8 cellular contexts compared by ENCODE assay signal in genomic region chr22:49975543-49976389, GRCh38. TPM values are rescaled to one million over a fixed set of nuclear protein-coding genes. Genes with fewer than 3 reads are reported as not detected.
DNase-seq lines count a peak whose midpoint lies in the region; ATAC-seq and TF ChIP-seq lines count a peak whose summit lies in the region.

No MANE protein-coding gene starts in this region.

- no peak overlapping the region for H3K9ac ChIP-seq in SU-DHL-6 (ENCODE audit: low read length)

- H3K9me2 ChIP-seq in SU-DHL-6 (replicated peaks; ENCODE audit: insufficient read depth, low read length) (no peaks in the 10 kb centered on the region), hepatocyte (replicated peaks; ENCODE audit: insufficient read depth) (no peaks in the 10 kb centered on the region)

- H3K36me3 ChIP-seq in SU-DHL-6 (ENCODE audit: low read length) (no peaks in the 10 kb centered on the region), psoas muscle (ENCODE audit: insufficient read depth in 1 of 2, low read depth in 1 of 2) (no peaks in the 10 kb centered on the region), hepatocyte (replicated peaks; ENCODE audit: insufficient read depth, low read depth) (no peaks in the 10 kb centered on the region)

- peaks cover 7% of the 10 kb centered on the region for H3K9me3 Mint-ChIP-seq in Calu3 (ENCODE audit: low read depth, unreplicated experiment)

- no peaks in the 10 kb centered on the region for H4K20me1 ChIP-seq in SU-DHL-6 (ENCODE audit: low read depth, low read length)
- H4K20me1 ChIP-seq in hepatocyte (ENCODE audit: insufficient read depth, poor library complexity, severe bottlenecking) = no peaks in the 10 kb centered on the region

- no TSS peak for BruUV-seq in Calu3 (replicated peaks; lab: Mats Ljungman, UMichigan)

- H3F3A ChIP-seq in SU-DHL-6 (ENCODE audit: insufficient read depth) = peaks cover 15% of the 10 kb centered on the region

- H3K4me3 ChIP-seq in SU-DHL-6 (ENCODE audit: insufficient read depth, low read length, poor library complexity, severe bottlenecking) (no peak overlapping the region), coronary artery (no peak overlapping the region), psoas muscle (no peak overlapping the region), hepatocyte (no peak overlapping the region)

- peak overlapping the region; percentile 50 for H3K4me3 Mint-ChIP-seq in Calu3 (ENCODE audit: low read depth, unreplicated experiment)

- H3K9me3 ChIP-seq in SU-DHL-6 (ENCODE audit: insufficient read depth, low read length) (no peaks in the 10 kb centered on the region), psoas muscle (no peaks in the 10 kb centered on the region), hepatocyte (ENCODE audit: low read depth) (no peaks in the 10 kb centered on the region)

- peak overlapping the region; percentile 89 for H3K27ac Mint-ChIP-seq in Calu3 (ENCODE audit: unreplicated experiment)

- CTCF ChIA-PET in Calu3 (lab: Charles Lee) = no interaction called here

- TF ChIP-seq CTCF in Calu3 (IDR thresholded peaks at IDR 0.05; ENCODE audit: unreplicated experiment) (no peak), SU-DHL-6 (IDR thresholded peaks at IDR 0.05; ENCODE audit: insufficient read depth, low read length, poor library complexity, severe bottlenecking) (no peak), coronary artery (IDR thresholded peaks at IDR 0.05) (no peak), psoas muscle (IDR thresholded peaks at IDR 0.05) (no peak), hepatocyte (IDR thresholded peaks at IDR 0.05; ENCODE audit: poor library complexity) (no peak)

- peaks cover 11% of the 10 kb centered on the region for H3K4me1 Mint-ChIP-seq in Calu3 (ENCODE audit: low read depth, unreplicated experiment)

- H3K36me3 Mint-ChIP-seq in Calu3 (ENCODE audit: insufficient read depth, unreplicated experiment) = peaks cover 9% of the 10 kb centered on the region

- H3K27me3 ChIP-seq in SU-DHL-6 (ENCODE audit: low read length) = no peaks in the 10 kb centered on the region
- H3K27me3 ChIP-seq in psoas muscle (ENCODE audit: insufficient read depth in 3 of 3, low read length in 2 of 3) = no peaks in the 10 kb centered on the region
- no peaks in the 10 kb centered on the region for H3K27me3 ChIP-seq in hepatocyte

- H3K79me2 ChIP-seq in SU-DHL-6 (ENCODE audit: insufficient read depth, low read length) = no peaks in the 10 kb centered on the region
- no peaks in the 10 kb centered on the region for H3K79me2 ChIP-seq in hepatocyte

- H3K27ac ChIP-seq in SU-DHL-6 (ENCODE audit: low read depth, low read length) (peak overlapping the region; percentile 6; the same call in 1 of the 2 replicates), coronary artery (peak overlapping the region in 1 of 2 donors; percentile 60), psoas muscle (peak overlapping the region; percentile 36), hepatocyte (no peak overlapping the region)

- H3K4me2 ChIP-seq in SU-DHL-6 (ENCODE audit: low read depth, low read length, poor library complexity, severe bottlenecking) (no peak overlapping the region), hepatocyte (no peak overlapping the region)

- peaks cover 3% of the 10 kb centered on the region for H3K4me1 ChIP-seq in psoas muscle
- peaks cover 11% of the 10 kb centered on the region for H3K4me1 ChIP-seq in hepatocyte (ENCODE audit: insufficient read depth)

- 35 to 43% (median 40%) methylated on average over 17 of the region's 17 CpGs for WGBS in psoas muscle, 3 donors
- WGBS in hepatocyte (ENCODE audit: low lambda C conversion rate, missing lambda C conversion rate) = 54% methylated on average over 10 of the region's 17 CpGs

- ATAC-seq in psoas muscle = no peak

- no peak for DNase-seq in Calu3
- peak; percentile 75 for DNase-seq in coronary artery (ENCODE audit: low spot score)
- DNase-seq in psoas muscle = peak; percentile 18 to 58
- no peak for DNase-seq in cerebellum (ENCODE audit: low spot score)
- no peak for DNase-seq in dermis blood vessel endothelial cell
- no peak for DNase-seq in COLO829 (ENCODE audit: low spot score)
- DNase-seq in hepatocyte (ENCODE audit: low spot score) = no peak

- H2AFZ ChIP-seq in SU-DHL-6 (ENCODE audit: low read depth, low read length, severe bottlenecking) (no peak overlapping the region), hepatocyte (no peak overlapping the region)

- intact Hi-C loops in Calu3 (cut with micrococcal nuclease; ENCODE audit: unreplicated experiment) (loop anchor here (10.0 kb wide), 1 partner anchor 49 kb away; no protein-coding TSS in a partner anchor), psoas muscle (cut with DNase I) (no loop called here)

- no peaks in the 10 kb centered on the region for H3K27me3 Mint-ChIP-seq in Calu3 (ENCODE audit: unreplicated experiment)

RNA-seq across cellular contexts. Expression of gene PIM3, which starts 15.2 kb away (rescaled TPM):
- total RNA-seq in Calu3 (2022) = 86.3 and 97.3 TPM in 2 replicates
- 100 to 1,000 TPM in 2 of 4 donors, 10 to 100 TPM in 2; 40.5 to 128 (median 84.5) TPM for total RNA-seq in psoas muscle
- 10 to 100 TPM; 66.4 to 84.5 (median 79.0) TPM for polyA plus RNA-seq in psoas muscle
- 9.2 TPM for total RNA-seq in cerebellum
- total RNA-seq in dermis blood vessel endothelial cell = 463 and 464 TPM in 2 replicates
- total RNA-seq in hepatocyte = 71.8 and 81.1 TPM in 2 replicates
- 131 and 138 TPM in 2 replicates for polyA plus RNA-seq in hepatocyte

RNA-seq across cellular contexts. Expression of gene IL17REL, which starts 36.8 kb away (rescaled TPM):
- not detected in 2 replicates for total RNA-seq in Calu3 (2022)
- total RNA-seq in psoas muscle = not detected
- not detected for polyA plus RNA-seq in psoas muscle
- total RNA-seq in cerebellum = 0.27 TPM
- 0.05 and 0.17 TPM in 2 replicates for total RNA-seq in dermis blood vessel endothelial cell
- total RNA-seq in hepatocyte = not detected in 2 replicates
- polyA plus RNA-seq in hepatocyte = not detected in 2 replicates

RNA-seq across cellular contexts. Expression of gene CRELD2, which starts 57.3 kb away (rescaled TPM):
- 57.8 and 64.6 TPM in 2 replicates for total RNA-seq in Calu3 (2022)
- total RNA-seq in psoas muscle = 10 to 100 TPM in 3 of 4 donors, 1 to 10 TPM in 1; 9.9 to 14.0 (median 11.5) TPM
- 10 to 100 TPM in 2 of 3 donors, 1 to 10 TPM in 1; 8.8 to 14.1 (median 11.6) TPM for polyA plus RNA-seq in psoas muscle
- total RNA-seq in cerebellum = 13.8 TPM
- total RNA-seq in dermis blood vessel endothelial cell = 77.4 and 123 TPM in 2 replicates
- total RNA-seq in hepatocyte = 61.9 and 79.7 TPM in 2 replicates
- 129 and 151 TPM in 2 replicates for polyA plus RNA-seq in hepatocyte

RNA-seq across cellular contexts. Expression of gene ALG12, which starts 57.5 kb away (rescaled TPM):
- total RNA-seq in Calu3 (2022) = 25.4 and 27.0 TPM in 2 replicates
- 10 to 100 TPM in 2 of 4 donors, 1 to 10 TPM in 2; 6.5 to 10.8 (median 8.7) TPM for total RNA-seq in psoas muscle
- polyA plus RNA-seq in psoas muscle = 10 to 100 TPM in 1 of 3 donors, 1 to 10 TPM in 2; 8.0 to 11.0 (median 8.2) TPM
- 13.1 TPM for total RNA-seq in cerebellum
- 14.6 and 24.7 TPM in 2 replicates for total RNA-seq in dermis blood vessel endothelial cell
- total RNA-seq in hepatocyte = 22.4 and 30.8 TPM in 2 replicates
- 62.6 and 69.6 TPM in 2 replicates for polyA plus RNA-seq in hepatocyte

Comparison
In these comparisons a context has a peak if more than half of its experiments do, and no peak if none do; other contexts are left out.
1. DNase-seq: peak in coronary artery (single experiment) and psoas muscle (2 of 2); none in Calu3 (single experiment), cerebellum (single experiment), dermis blood vessel endothelial cell (single experiment), COLO829 (single experiment) and hepatocyte (single experiment).